ENCODE assay signal across 8 cellular contexts in genomic region chr18:70490008-70490933, GRCh38.
DNase-seq lines count a peak whose midpoint lies in the region; ATAC-seq and TF ChIP-seq lines count a peak whose summit lies in the region.

No MANE protein-coding gene starts in this region.

- H3K27me3 Mint-ChIP-seq in activated CD4-positive, alpha-beta T cell treated with anti-CD3 and anti-CD28 coated beads, Interleukin-2, amount 10 ng/mL, durations not matched to agents 7 days and 5 days = no peaks in the 10 kb centered on the region
- peaks cover 42% of the 10 kb centered on the region for H3K27me3 Mint-ChIP-seq in osteocyte (ENCODE audit: unreplicated experiment)

- POLR2A ChIA-PET in activated CD4-positive, alpha-beta T cell treated with anti-CD3 and anti-CD28 coated beads, Interleukin-2, amount 10 ng/mL, durations not matched to agents 7 days and 5 days (lab: Charles Lee) = interaction anchor here (0.6 kb wide), 1 partner anchor 292 kb away, joined by 3 read pairs; no protein-coding TSS in a partner anchor

- no peaks in the 10 kb centered on the region for H3K36me3 Mint-ChIP-seq in activated CD4-positive, alpha-beta T cell treated with anti-CD3 and anti-CD28 coated beads, Interleukin-2, amount 10 ng/mL, durations not matched to agents 7 days and 5 days (ENCODE audit: low read depth)
- no peaks in the 10 kb centered on the region for H3K36me3 Mint-ChIP-seq in osteocyte (ENCODE audit: unreplicated experiment)

- DNase-seq in AG08396 (ENCODE audit: low spot score) (peak; percentile 32), GM12865 (ENCODE audit: low read depth) (peak; percentile 54), NCI-H510A (lab: John Stamatoyannopoulos, UW) (peak; percentile 54), fibroblast of villous mesenchyme (ENCODE audit: low read depth) (peak; percentile 52), osteocyte (ENCODE audit: extremely low spot score, unreplicated experiment) (no peak)
- DNase-seq in activated CD4-positive, alpha-beta T cell treated with anti-CD3 and anti-CD28 coated beads, Interleukin-2, amount 10 ng/mL, durations not matched to agents 7 days and 5 days = peak; percentile 44

- TF ChIP-seq CTCF in GM12865 (IDR thresholded peaks at IDR 0.05; ENCODE audit: insufficient read depth, low read depth, low read length, missing control alignments) (peak; percentile 51), fibroblast of villous mesenchyme (IDR thresholded peaks at IDR 0.05; ENCODE audit: insufficient read depth, low read depth, low read length) (peak; percentile 72), osteocyte (IDR thresholded peaks at IDR 0.05) (peak; percentile 74)

- H3K9me3 Mint-ChIP-seq in activated CD4-positive, alpha-beta T cell treated with anti-CD3 and anti-CD28 coated beads, Interleukin-2, amount 10 ng/mL, durations not matched to agents 7 days and 5 days = no peaks in the 10 kb centered on the region
- no peaks in the 10 kb centered on the region for H3K9me3 Mint-ChIP-seq in osteocyte (ENCODE audit: unreplicated experiment)

- H3K4me3 ChIP-seq in GM12865 (ENCODE audit: low read depth, low read length) (no peak overlapping the region), fibroblast of villous mesenchyme (ENCODE audit: low read depth, low read length) (peak overlapping the region; percentile 36)

- peak; percentile 66 for ATAC-seq in HG03025 (IDR thresholded peaks at IDR 0.05; ENCODE audit: low FRiP score, unreplicated experiment)
- no peak for ATAC-seq in HG03159 (IDR thresholded peaks at IDR 0.05; ENCODE audit: unreplicated experiment)

- H3K4me3 Mint-ChIP-seq in activated CD4-positive, alpha-beta T cell treated with anti-CD3 and anti-CD28 coated beads, Interleukin-2, amount 10 ng/mL, durations not matched to agents 7 days and 5 days = no peak overlapping the region
- H3K4me3 Mint-ChIP-seq in osteocyte (ENCODE audit: unreplicated experiment) = no peak overlapping the region

- H3K27ac Mint-ChIP-seq in activated CD4-positive, alpha-beta T cell treated with anti-CD3 and anti-CD28 coated beads, Interleukin-2, amount 10 ng/mL, durations not matched to agents 7 days and 5 days = no peak overlapping the region
- no peak overlapping the region for H3K27ac Mint-ChIP-seq in osteocyte (ENCODE audit: unreplicated experiment)

- CTCF ChIA-PET in activated CD4-positive, alpha-beta T cell treated with anti-CD3 and anti-CD28 coated beads, Interleukin-2, amount 10 ng/mL, durations not matched to agents 7 days and 5 days (lab: Charles Lee) = interaction anchor here (1.4 kb wide), 1 partner anchor 15 kb away, joined by 4 read pairs; no protein-coding TSS in a partner anchor

- H3K4me1 Mint-ChIP-seq in activated CD4-positive, alpha-beta T cell treated with anti-CD3 and anti-CD28 coated beads, Interleukin-2, amount 10 ng/mL, durations not matched to agents 7 days and 5 days = no peaks in the 10 kb centered on the region
- H3K4me1 Mint-ChIP-seq in osteocyte (ENCODE audit: unreplicated experiment) = peaks cover 3% of the 10 kb centered on the region
